In the genomic region with DNA sequence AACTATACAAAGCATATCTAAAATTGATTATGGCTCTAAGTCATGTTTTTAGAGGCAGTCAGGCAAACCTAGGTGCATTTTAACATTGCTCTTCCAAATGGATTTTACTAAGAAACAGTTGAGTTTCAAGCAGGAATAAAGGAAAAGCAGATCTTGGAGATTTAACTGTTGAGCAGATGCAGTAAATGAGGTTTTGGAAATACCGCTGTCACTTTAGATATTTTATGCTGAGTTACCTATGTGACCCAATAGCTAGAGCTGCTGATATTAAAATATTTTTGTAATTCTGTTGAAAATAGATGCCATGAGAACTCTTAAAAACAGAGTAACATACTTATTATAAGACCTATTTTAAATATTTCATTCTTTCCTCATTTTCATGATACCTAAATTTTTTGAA, we compare ENCODE assay signal across 18 cellular contexts.
A peak's percentile ranks its signal among the peaks of the same experiment; 100 is the strongest.
DNase-seq lines count a peak whose midpoint lies in the region; ATAC-seq and TF ChIP-seq lines count a peak whose summit lies in the region.
"Had no signal": no experiment of that assay in that cellular context is flagged by ENCODE, and none has a peak within 500 bp of the region (broad histone marks: within the 10 kb centered on the region; RNA-seq: fewer than 3 reads in every experiment).

No MANE protein-coding gene starts in this region.

- WGBS in right cardiac atrium, result 94% methylated on average over 1 of the region's 1 CpG

- no peak for TF ChIP-seq POLR2A in breast epithelium (IDR thresholded peaks at IDR 0.05)

- no peaks in the 10 kb centered on the region for H3K4me1 ChIP-seq in SJCRH30
- peaks cover 14% of the 10 kb centered on the region for H3K4me1 ChIP-seq in neural progenitor cell
- H3K4me1 ChIP-seq in right cardiac atrium (ENCODE audit: control insufficient read depth, insufficient read depth, low read length), result no peaks in the 10 kb centered on the region
- no peaks in the 10 kb centered on the region for H3K4me1 ChIP-seq in breast epithelium
- H3K4me1 ChIP-seq: BLaER1 treated with 17β-estradiol and CSF1 and Interleukin-3, amounts not matched to agents 10 nM and 100 nM had no signal

- peaks cover 21% of the 10 kb centered on the region for H3K79me2 ChIP-seq in neural progenitor cell (ENCODE audit: low read depth)

- peak overlapping the region; percentile 74 for H2AFZ ChIP-seq in neural progenitor cell (replicated peaks)
- H2AFZ ChIP-seq: PC-9 had no signal

- H3K9me3 Mint-ChIP-seq in glutamatergic neuron (ENCODE audit: unreplicated experiment) (peaks cover 4% of the 10 kb centered on the region), neural progenitor cell (peaks cover 2% of the 10 kb centered on the region)
- H3K9me3 Mint-ChIP-seq: CD8-positive, alpha-beta T cell had no signal

- no peaks in the 10 kb centered on the region for H3K9me3 ChIP-seq in SJCRH30 (replicated peaks)
- no peaks in the 10 kb centered on the region for H3K9me3 ChIP-seq in neural progenitor cell (ENCODE audit: low read depth)
- H3K9me3 ChIP-seq in right cardiac atrium (ENCODE audit: control insufficient read depth, low read length), result no peaks in the 10 kb centered on the region
- no peaks in the 10 kb centered on the region for H3K9me3 ChIP-seq in breast epithelium
- H3K9me3 ChIP-seq: BLaER1 treated with 17β-estradiol and CSF1 and Interleukin-3, amounts not matched to agents 10 nM and 100 nM had no signal

- no peaks in the 10 kb centered on the region for H3F3A ChIP-seq in neural progenitor cell (ENCODE audit: low read depth)

- no peak for ATAC-seq in HG02610 (IDR thresholded peaks at IDR 0.05; ENCODE audit: unreplicated experiment)
- no peak for ATAC-seq in right cardiac atrium
- ATAC-seq: CD8-positive, alpha-beta T cell; K562 had no signal

- peak overlapping the region; percentile 95 for H3K27ac Mint-ChIP-seq in glutamatergic neuron (ENCODE audit: unreplicated experiment)
- no peak overlapping the region for H3K27ac Mint-ChIP-seq in neural progenitor cell
- H3K27ac Mint-ChIP-seq: CD8-positive, alpha-beta T cell had no signal

- H3K4me3 ChIP-seq in SJCRH30, result peak overlapping the region; percentile 63
- peak overlapping the region; percentile 69 for H3K4me3 ChIP-seq in neural progenitor cell
- H3K4me3 ChIP-seq in right cardiac atrium (ENCODE audit: low read length), result no peak overlapping the region
- H3K4me3 ChIP-seq in breast epithelium, result no peak overlapping the region
- H3K4me3 ChIP-seq: BLaER1 treated with 17β-estradiol and CSF1 and Interleukin-3, amounts not matched to agents 10 nM and 100 nM; K562; PC-9 had no signal

- DNase-seq in GM13977 (ENCODE audit: low spot score), result peak; percentile 2
- no peak for DNase-seq in SJCRH30
- no peak for DNase-seq in glutamatergic neuron
- DNase-seq in neural progenitor cell (ENCODE audit: low spot score), result no peak
- no peak for DNase-seq in right cardiac atrium
- no peak for DNase-seq in breast epithelium (ENCODE audit: low spot score in 2 of 2)
- no peak for DNase-seq in T-helper 2 cell
- DNase-seq: CD8-positive, alpha-beta T cell; DMS79; HCEC 1CT; NCI-H1105 treated with DMSO at 0.1 percent for 48 hours; NCI-H1694; PC-9; SIG-M5 had no signal

- H3K4me1 Mint-ChIP-seq in glutamatergic neuron (ENCODE audit: low read depth, unreplicated experiment) (peaks cover 7% of the 10 kb centered on the region), neural progenitor cell (peaks cover 3% of the 10 kb centered on the region)

- no peaks in the 10 kb centered on the region for H3K36me3 Mint-ChIP-seq in glutamatergic neuron (ENCODE audit: unreplicated experiment)
- no peaks in the 10 kb centered on the region for H3K36me3 Mint-ChIP-seq in neural progenitor cell
- H3K36me3 Mint-ChIP-seq: CD8-positive, alpha-beta T cell had no signal

- intact Hi-C loops in right cardiac atrium (cut with DNase I), result no loop called here
- intact Hi-C loops in breast epithelium (cut with DNase I; ENCODE audit: low total_unique reads), result no loop called here

- H3K27ac ChIP-seq in SJCRH30, result peak overlapping the region; percentile 52; the same call in 1 of the 2 replicates
- no peak overlapping the region for H3K27ac ChIP-seq in neural progenitor cell
- H3K27ac ChIP-seq in right cardiac atrium (ENCODE audit: low read length), result no peak overlapping the region
- no peak overlapping the region for H3K27ac ChIP-seq in breast epithelium
- H3K27ac ChIP-seq: BLaER1 treated with 17β-estradiol and CSF1 and Interleukin-3, amounts not matched to agents 10 nM and 100 nM; PC-9; RWPE1 had no signal

- TF ChIP-seq CTCF in GM13977 (IDR thresholded peaks at IDR 0.05; ENCODE audit: extremely low read depth, insufficient read depth, missing control alignments) (no peak), glutamatergic neuron (IDR thresholded peaks at IDR 0.05; ENCODE audit: partially characterized antibody, unreplicated experiment) (no peak), neural progenitor cell (IDR thresholded peaks at IDR 0.05) (no peak), breast epithelium (IDR thresholded peaks at IDR 0.05) (no peak)

- no peak overlapping the region for H3K4me3 Mint-ChIP-seq in glutamatergic neuron (ENCODE audit: unreplicated experiment)
- peak overlapping the region; percentile 90 for H3K4me3 Mint-ChIP-seq in neural progenitor cell
- H3K4me3 Mint-ChIP-seq: CD8-positive, alpha-beta T cell had no signal

- in situ Hi-C loops in GM13977 (cut with MboI; ENCODE audit: low pct_unique_long_range_greater_than_20kb, low sequenced_read_pairs, unreplicated experiment), result no loop called here

- H3K27me3 ChIP-seq in SJCRH30, result no peaks in the 10 kb centered on the region
- H3K27me3 ChIP-seq in neural progenitor cell, result no peaks in the 10 kb centered on the region
- H3K27me3 ChIP-seq in right cardiac atrium (ENCODE audit: control insufficient read depth, insufficient read depth), result no peaks in the 10 kb centered on the region
- H3K27me3 ChIP-seq in breast epithelium, result no peaks in the 10 kb centered on the region
- H3K27me3 ChIP-seq: BLaER1 treated with 17β-estradiol and CSF1 and Interleukin-3, amounts not matched to agents 10 nM and 100 nM had no signal

- no peaks in the 10 kb centered on the region for H4K20me1 ChIP-seq in neural progenitor cell (ENCODE audit: low read depth)

- H3K9ac ChIP-seq in neural progenitor cell, result peak overlapping the region; percentile 56
- H3K9ac ChIP-seq: BLaER1 treated with 17β-estradiol and CSF1 and Interleukin-3, amounts not matched to agents 10 nM and 100 nM had no signal

- H3K36me3 ChIP-seq in SJCRH30 (no peaks in the 10 kb centered on the region), neural progenitor cell (peaks cover 6% of the 10 kb centered on the region), breast epithelium (no peaks in the 10 kb centered on the region)

- H3K4me2 ChIP-seq in neural progenitor cell, result peak overlapping the region; percentile 85
- H3K4me2 ChIP-seq: BLaER1 treated with 17β-estradiol and CSF1 and Interleukin-3, amounts not matched to agents 10 nM and 100 nM; PC-9 had no signal

- H3K27me3 Mint-ChIP-seq in glutamatergic neuron (ENCODE audit: unreplicated experiment) (no peaks in the 10 kb centered on the region), neural progenitor cell (ENCODE audit: insufficient read depth, low read depth) (no peaks in the 10 kb centered on the region)

Comparison
In these comparisons a context has a peak if more than half of its experiments do, and no peak if none do; other contexts are left out.
1. H3K4me3 ChIP-seq: peak in SJCRH30 (single experiment) and neural progenitor cell (single experiment); none in right cardiac atrium (single experiment) and breast epithelium (0 of 3).